7 cellular contexts compared by ENCODE assay signal in genomic region chr12:71938728-71939385, GRCh38. TPM values are rescaled to one million over a fixed set of nuclear protein-coding genes. Genes with fewer than 3 reads are reported as not detected.
DNase-seq lines count a peak whose midpoint lies in the region; ATAC-seq and TF ChIP-seq lines count a peak whose summit lies in the region.

TPH2 (plus strand) TSS chr12:71938845; CDS start chr12:71938987, 142 bp downstream.

- CTCF ChIA-PET in activated CD4-positive, alpha-beta T cell treated with anti-CD3 and anti-CD28 coated beads for 36 hours (lab: Charles Lee) = interaction anchor here (0.6 to 2.5 kb wide), 2 partner anchors 158 to 320 kb away, joined by 3 to 12 read pairs; no protein-coding TSS in a partner anchor

- H3K27ac ChIP-seq in esophagus muscularis mucosa (replicated peaks in 1 of 4) = no peak within 1 kb of the TSS
- H3K27ac ChIP-seq in neural progenitor cell = no peak within 1 kb of the TSS

- H3K36me3 Mint-ChIP-seq in activated CD4-positive, alpha-beta T cell treated with anti-CD3 and anti-CD28 coated beads for 36 hours (ENCODE audit: low read depth) = no peaks in the 10 kb centered on the region
- H3K36me3 Mint-ChIP-seq in neural progenitor cell = no peaks in the 10 kb centered on the region

- H3K9me3 Mint-ChIP-seq in activated CD4-positive, alpha-beta T cell treated with anti-CD3 and anti-CD28 coated beads for 36 hours (ENCODE audit: low read depth) = no peaks in the 10 kb centered on the region
- no peaks in the 10 kb centered on the region for H3K9me3 Mint-ChIP-seq in neural progenitor cell

- TF ChIP-seq CTCF in GM12875 (IDR thresholded peaks at IDR 0.05; ENCODE audit: borderline replicate concordance, insufficient read depth, low read depth, low read length) (peak; percentile 63), esophagus muscularis mucosa (IDR thresholded peaks at IDR 0.05) (peak in 2 of 3 experiments; percentile 11 to 28), neural progenitor cell (IDR thresholded peaks at IDR 0.05) (peak; percentile 80)

- H3K4me3 Mint-ChIP-seq in activated CD4-positive, alpha-beta T cell treated with anti-CD3 and anti-CD28 coated beads for 36 hours = no peak within 1 kb of the TSS
- no peak within 1 kb of the TSS for H3K4me3 Mint-ChIP-seq in neural progenitor cell

- H3K79me2 ChIP-seq in neural progenitor cell (ENCODE audit: low read depth) = no peaks in the 10 kb centered on the region

- POLR2A ChIA-PET in activated CD4-positive, alpha-beta T cell treated with anti-CD3 and anti-CD28 coated beads for 36 hours (lab: Charles Lee) = no interaction called here

- H3K4me3 ChIP-seq in GM12875 (ENCODE audit: low read depth, low read length) = no peak within 1 kb of the TSS
- no peak within 1 kb of the TSS for H3K4me3 ChIP-seq in esophagus muscularis mucosa
- H3K4me3 ChIP-seq in neural progenitor cell = no peak within 1 kb of the TSS

- no peak within 1 kb of the TSS for H3K9ac ChIP-seq in neural progenitor cell

- peaks cover 53% of the 10 kb centered on the region for H3K27me3 Mint-ChIP-seq in activated CD4-positive, alpha-beta T cell treated with anti-CD3 and anti-CD28 coated beads for 36 hours
- no peaks in the 10 kb centered on the region for H3K27me3 Mint-ChIP-seq in neural progenitor cell (ENCODE audit: insufficient read depth, low read depth)

- TF ChIP-seq EP300 in esophagus muscularis mucosa (IDR thresholded peaks at IDR 0.05) = no peak

- DNase-seq in NCI-H226 (peak; percentile 70), esophagus muscularis mucosa (ENCODE audit: extremely low spot score) (no peak), neural progenitor cell (ENCODE audit: low spot score) (peak; percentile 94), NCI-H524 (lab: John Stamatoyannopoulos, UW) (no peak)
- DNase-seq in activated CD4-positive, alpha-beta T cell treated with anti-CD3 and anti-CD28 coated beads for 36 hours = peak; percentile 79

- peaks cover 0 to 4% (median 0%) of the 10 kb centered on the region in 4 donors for H3K4me1 ChIP-seq in esophagus muscularis mucosa
- peaks cover 3% of the 10 kb centered on the region for H3K4me1 ChIP-seq in neural progenitor cell

- no peak within 1 kb of the TSS for H3K27ac Mint-ChIP-seq in activated CD4-positive, alpha-beta T cell treated with anti-CD3 and anti-CD28 coated beads for 36 hours
- no peak within 1 kb of the TSS for H3K27ac Mint-ChIP-seq in neural progenitor cell

- H4K20me1 ChIP-seq in neural progenitor cell (ENCODE audit: low read depth) = peaks cover 4% of the 10 kb centered on the region

- intact Hi-C loops in activated CD4-positive, alpha-beta T cell treated with anti-CD3 and anti-CD28 coated beads for 36 hours (cut with DNase I, micrococcal nuclease) = loop anchor here (1.0 to 10.0 kb wide), 4 partner anchors 98 to 159 kb away; partner anchors contain the start of gene TBC1D15 (in 1 of the 2)
- intact Hi-C loops in esophagus muscularis mucosa (cut with DNase I) = no loop called here

- no peak within 1 kb of the TSS for H3K4me2 ChIP-seq in neural progenitor cell

- 31% methylated on average over 10 of the region's 16 CpGs for WGBS in esophagus muscularis mucosa

- H3K36me3 ChIP-seq in esophagus muscularis mucosa (no peaks in the 10 kb centered on the region), neural progenitor cell (no peaks in the 10 kb centered on the region)

- H2AFZ ChIP-seq in neural progenitor cell (replicated peaks) = peak within 1 kb of the TSS; percentile 30

- H3K27me3 ChIP-seq in esophagus muscularis mucosa (peaks cover 0 to 41% (median 3%) of the 10 kb centered on the region in 4 donors), neural progenitor cell (no peaks in the 10 kb centered on the region)

- ATAC-seq in HG02884 (IDR thresholded peaks at IDR 0.05; ENCODE audit: unreplicated experiment) = peak; percentile 62
- ATAC-seq in activated CD4-positive, alpha-beta T cell treated with anti-CD3 and anti-CD28 coated beads for 36 hours = peak; percentile 71

- H3K9me3 ChIP-seq in esophagus muscularis mucosa = no peaks in the 10 kb centered on the region
- H3K9me3 ChIP-seq in neural progenitor cell (ENCODE audit: low read depth) = no peaks in the 10 kb centered on the region

- peaks cover 6% of the 10 kb centered on the region for H3K4me1 Mint-ChIP-seq in activated CD4-positive, alpha-beta T cell treated with anti-CD3 and anti-CD28 coated beads for 36 hours
- no peaks in the 10 kb centered on the region for H3K4me1 Mint-ChIP-seq in neural progenitor cell

- TF ChIP-seq POLR2A in esophagus muscularis mucosa (IDR thresholded peaks at IDR 0.05; ENCODE audit: low read depth) = no peak

- no peaks in the 10 kb centered on the region for H3F3A ChIP-seq in neural progenitor cell (ENCODE audit: low read depth)

RNA-seq across cellular contexts. Expression of gene TPH2, which starts in this region (rescaled TPM):
- total RNA-seq in activated CD4-positive, alpha-beta T cell treated with anti-CD3 and anti-CD28 coated beads for 36 hours = not detected
- total RNA-seq in esophagus muscularis mucosa (under 1 TPM in 3 of 4 donors, not detected in 1; 0.11 to 0.17 (median 0.13) TPM), neural progenitor cell (ENCODE audit: low replicate concordance) (0.12 TPM in 1 of 2 replicates, not detected in the other)

Comparison
In these comparisons a context has a peak if more than half of its experiments do, and no peak if none do; other contexts are left out.
1. Peak in DNase-seq and ATAC-seq in activated CD4-positive, alpha-beta T cell treated with anti-CD3 and anti-CD28 coated beads for 36 hours; RNA of the gene not detected or under 1 TPM.
2. Peak in DNase-seq in neural progenitor cell; RNA of the gene not detected or under 1 TPM.
3. CTCF ChIP-seq: peak in every context shown above with its lines; median percentile 80 in neural progenitor cell; 63 in GM12875; 20 in esophagus muscularis mucosa.